In the genomic region with DNA sequence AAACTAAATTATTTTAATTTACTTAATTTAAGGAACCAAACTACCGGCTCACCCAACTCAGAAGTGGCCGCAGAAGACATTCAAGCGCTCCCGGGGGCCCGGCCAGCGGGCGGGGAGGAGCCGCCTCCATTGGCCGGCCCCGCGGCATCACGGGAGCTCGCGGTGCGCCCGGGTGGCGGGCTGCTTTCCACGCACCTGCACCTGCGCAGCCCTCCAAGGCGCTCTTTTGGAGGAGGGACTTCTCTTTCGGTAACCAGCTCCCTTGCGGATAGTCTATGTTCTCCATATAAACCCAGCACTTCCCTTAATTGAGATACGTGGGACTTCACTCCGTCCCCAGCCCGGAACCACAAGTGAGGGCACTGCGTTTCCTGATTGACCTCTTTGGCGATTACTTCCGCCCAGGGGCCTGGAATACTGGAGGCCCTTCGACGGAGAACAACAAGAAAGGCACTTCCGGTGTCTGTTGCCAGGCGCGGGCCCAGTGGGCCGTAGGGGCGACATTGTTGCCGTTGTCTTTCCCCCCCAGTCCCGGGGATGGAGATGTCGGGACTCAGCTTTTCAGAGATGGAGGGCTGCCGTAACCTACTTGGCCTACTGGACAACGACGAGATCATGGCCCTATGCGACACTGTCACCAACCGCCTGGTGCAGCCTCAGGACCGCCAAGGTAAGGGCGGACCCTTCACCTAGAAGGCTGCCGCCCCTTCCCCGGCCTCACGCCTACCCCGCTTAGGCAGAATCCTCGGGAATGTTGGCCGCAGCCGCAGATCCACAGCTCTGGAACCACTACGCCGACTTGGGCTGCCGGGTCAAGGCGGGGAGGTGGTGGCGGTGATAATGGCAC, we compare ENCODE assay signal across 1 cellular context.
TF ChIP-seq lines count a peak whose summit lies in the region.

A gene (plus strand): TSS at position 444 of the 847 bp plus-strand sequence. CDS start 94 bp downstream, at position 538.

TF ChIP-seq in K562, 482 proteins besides CTCF, POLR2A, EP300 and RAD21 (continued from another document and continues in another):
- TF ChIP-seq MTA2 (IDR thresholded peaks at IDR 0.05; ENCODE audit: low read depth) (peak; percentile 36; the same call in 1 of the 2 replicates), HDGF (IDR thresholded peaks at IDR 0.05) (no peak), TAF9B (IDR thresholded peaks at IDR 0.05; ENCODE audit: partially characterized antibody) (peak; percentile 77), SP2 (IDR thresholded peaks at IDR 0.05; ENCODE audit: extremely low read depth, low read depth, low read length, poor library complexity, severe bottlenecking) (no peak), ZNF507 (tag; conservative IDR thresholded peaks at IDR 0.05) (no peak), CBX5 (IDR thresholded peaks at IDR 0.05; ENCODE audit: borderline replicate concordance, low read depth) (no peak), NUFIP1 (IDR thresholded peaks at IDR 0.05; ENCODE audit: partially characterized antibody) (no peak), MAFK (IDR thresholded peaks at IDR 0.05; ENCODE audit: low read length) (no peak), TRIM28 (IDR thresholded peaks at IDR 0.05) (peak; percentile 69; the same call in 1 of the 2 replicates), EP400 (IDR thresholded peaks at IDR 0.05) (peak; percentile 93), MTA3 (IDR thresholded peaks at IDR 0.05; ENCODE audit: borderline replicate concordance) (peak; percentile 49; the same call in 1 of the 2 replicates), PML (IDR thresholded peaks at IDR 0.05; ENCODE audit: low read length) (peak; percentile 47), MAZ (CRISPR knock-in tag; conservative IDR thresholded peaks at IDR 0.05 in 1 of 2, IDR thresholded peaks at IDR 0.05 in 1 of 2) (peak in 1 of 2 experiments; percentile 41; a peak in 2 of 4 replicates), ZNF584 (CRISPR knock-in tag; IDR thresholded peaks at IDR 0.05; ENCODE audit: low read depth) (no peak), ZNF239 (CRISPR knock-in tag; IDR thresholded peaks at IDR 0.05) (no peak), ASH1L (IDR thresholded peaks at IDR 0.05; ENCODE audit: borderline replicate concordance, low read depth, partially characterized antibody) (no peak), CREM (IDR thresholded peaks at IDR 0.05; ENCODE audit: low read depth) (peak; percentile 59), RFX1 (IDR thresholded peaks at IDR 0.05) (peak; percentile 47), TEAD1 (CRISPR knock-in tag; IDR thresholded peaks at IDR 0.05) (0 out of 4 replicates have a peak, but pooled peaks of 1 of the 2 experiments have one; percentile 3), SMARCA5 (IDR thresholded peaks at IDR 0.05) (no peak), TBP (optimal IDR thresholded peaks at IDR 0.05; ENCODE audit: low read depth, low read length) (peak; percentile 86), ZNF263 (CRISPR knock-in tag; IDR thresholded peaks at IDR 0.05; ENCODE audit: borderline replicate concordance) (no peak; the same call in 1 of the 2 replicates), PRPF4 (IDR thresholded peaks at IDR 0.05; ENCODE audit: insufficient read depth, low read depth, low read length, poor library complexity, severe bottlenecking) (no peak), ARID1B (IDR thresholded peaks at IDR 0.05) (0 out of 2 replicates have a peak, but pooled peaks have one; percentile 15), FOXK2 (conservative IDR thresholded peaks at IDR 0.05 in 1 of 2, IDR thresholded peaks at IDR 0.05 in 1 of 2; ENCODE audit: low read depth in 2 of 2) (peak; percentile 96 to 97), RBM39 (optimal IDR thresholded peaks at IDR 0.05; ENCODE audit: low read depth, low read length) (no peak), ZNF551 (CRISPR knock-in tag; IDR thresholded peaks at IDR 0.05) (no peak), ZNF134 (CRISPR knock-in tag; conservative IDR thresholded peaks at IDR 0.05) (no peak), PHF8 (IDR thresholded peaks at IDR 0.05; ENCODE audit: borderline replicate concordance, low read length) (peak; percentile 71), HNRNPUL1 (IDR thresholded peaks at IDR 0.05; ENCODE audit: low read length) (no peak), GATAD2B (IDR thresholded peaks at IDR 0.05; ENCODE audit: borderline replicate concordance) (peak; percentile 65; the same call in 1 of the 2 replicates), NRF1 (conservative IDR thresholded peaks at IDR 0.05 in 1 of 2, IDR thresholded peaks at IDR 0.05 in 1 of 2) (peak; percentile 87 to 88), ATF1 (CRISPR knock-in tag; IDR thresholded peaks at IDR 0.05) (no peak), ATF1 (tag; IDR thresholded peaks at IDR 0.05) (peak; percentile 76), ZBTB7A (IDR thresholded peaks at IDR 0.05; ENCODE audit: borderline replicate concordance, control insufficient read depth, low read depth, low read length) (0 out of 2 replicates have a peak, but pooled peaks have one; percentile 22), SIN3B (IDR thresholded peaks at IDR 0.05; ENCODE audit: low read depth) (peak; percentile 76), SRF (CRISPR knock-in tag; IDR thresholded peaks at IDR 0.05) (peak in 1 of 2 experiments; percentile 34; a peak in 1 of 4 replicates), SMAD4 (CRISPR knock-in tag; conservative IDR thresholded peaks at IDR 0.05) (peak; percentile 50; the same call in 1 of the 2 replicates), MAFF (IDR thresholded peaks at IDR 0.05; ENCODE audit: low read length) (no peak), POLR2G (IDR thresholded peaks at IDR 0.05; ENCODE audit: low read depth, low read length) (peak; percentile 94), POLR2H (tag; IDR thresholded peaks at IDR 0.05; ENCODE audit: low read depth) (peak; percentile 81; the same call in 1 of the 2 replicates), POLR2AphosphoS5 (IDR thresholded peaks at IDR 0.05; ENCODE audit: control insufficient read depth, insufficient read depth, low read depth, low read length) (peak; percentile 22; the same call in 1 of the 2 replicates), CBX1 (IDR thresholded peaks at IDR 0.05; ENCODE audit: low read depth) (no peak), KDM4B (IDR thresholded peaks at IDR 0.05; ENCODE audit: borderline replicate concordance in 2 of 2, low read depth in 1 of 2) (peak in 1 of 2 experiments; percentile 79; a peak in 1 of 4 replicates), HNRNPLL (IDR thresholded peaks at IDR 0.05; ENCODE audit: low read depth, low read length, poor library complexity, severe bottlenecking) (no peak), ZNF197 (CRISPR knock-in tag; IDR thresholded peaks at IDR 0.05; ENCODE audit: low read depth) (no peak), MYC (IDR thresholded peaks at IDR 0.05; ENCODE audit: low read depth, low read length) (peak; percentile 28), MYC (CRISPR knock-in tag; IDR thresholded peaks at IDR 0.05; ENCODE audit: borderline replicate concordance, low read depth) (no peak)
- TF ChIP-seq, protein P1, sequence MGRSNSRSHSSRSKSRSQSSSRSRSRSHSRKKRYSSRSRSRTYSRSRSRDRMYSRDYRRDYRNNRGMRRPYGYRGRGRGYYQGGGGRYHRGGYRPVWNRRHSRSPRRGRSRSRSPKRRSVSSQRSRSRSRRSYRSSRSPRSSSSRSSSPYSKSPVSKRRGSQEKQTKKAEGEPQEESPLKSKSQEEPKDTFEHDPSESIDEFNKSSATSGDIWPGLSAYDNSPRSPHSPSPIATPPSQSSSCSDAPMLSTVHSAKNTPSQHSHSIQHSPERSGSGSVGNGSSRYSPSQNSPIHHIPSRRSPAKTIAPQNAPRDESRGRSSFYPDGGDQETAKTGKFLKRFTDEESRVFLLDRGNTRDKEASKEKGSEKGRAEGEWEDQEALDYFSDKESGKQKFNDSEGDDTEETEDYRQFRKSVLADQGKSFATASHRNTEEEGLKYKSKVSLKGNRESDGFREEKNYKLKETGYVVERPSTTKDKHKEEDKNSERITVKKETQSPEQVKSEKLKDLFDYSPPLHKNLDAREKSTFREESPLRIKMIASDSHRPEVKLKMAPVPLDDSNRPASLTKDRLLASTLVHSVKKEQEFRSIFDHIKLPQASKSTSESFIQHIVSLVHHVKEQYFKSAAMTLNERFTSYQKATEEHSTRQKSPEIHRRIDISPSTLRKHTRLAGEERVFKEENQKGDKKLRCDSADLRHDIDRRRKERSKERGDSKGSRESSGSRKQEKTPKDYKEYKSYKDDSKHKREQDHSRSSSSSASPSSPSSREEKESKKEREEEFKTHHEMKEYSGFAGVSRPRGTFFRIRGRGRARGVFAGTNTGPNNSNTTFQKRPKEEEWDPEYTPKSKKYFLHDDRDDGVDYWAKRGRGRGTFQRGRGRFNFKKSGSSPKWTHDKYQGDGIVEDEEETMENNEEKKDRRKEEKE (IDR thresholded peaks at IDR 0.05; ENCODE audit: borderline replicate concordance in 1 of 2, control insufficient read depth in 1 of 2, low read depth in 2 of 2, low read length in 1 of 2), result peak in 1 of 2 experiments; percentile 47; a peak in 1 of 4 replicates
- TF ChIP-seq, protein P2, sequence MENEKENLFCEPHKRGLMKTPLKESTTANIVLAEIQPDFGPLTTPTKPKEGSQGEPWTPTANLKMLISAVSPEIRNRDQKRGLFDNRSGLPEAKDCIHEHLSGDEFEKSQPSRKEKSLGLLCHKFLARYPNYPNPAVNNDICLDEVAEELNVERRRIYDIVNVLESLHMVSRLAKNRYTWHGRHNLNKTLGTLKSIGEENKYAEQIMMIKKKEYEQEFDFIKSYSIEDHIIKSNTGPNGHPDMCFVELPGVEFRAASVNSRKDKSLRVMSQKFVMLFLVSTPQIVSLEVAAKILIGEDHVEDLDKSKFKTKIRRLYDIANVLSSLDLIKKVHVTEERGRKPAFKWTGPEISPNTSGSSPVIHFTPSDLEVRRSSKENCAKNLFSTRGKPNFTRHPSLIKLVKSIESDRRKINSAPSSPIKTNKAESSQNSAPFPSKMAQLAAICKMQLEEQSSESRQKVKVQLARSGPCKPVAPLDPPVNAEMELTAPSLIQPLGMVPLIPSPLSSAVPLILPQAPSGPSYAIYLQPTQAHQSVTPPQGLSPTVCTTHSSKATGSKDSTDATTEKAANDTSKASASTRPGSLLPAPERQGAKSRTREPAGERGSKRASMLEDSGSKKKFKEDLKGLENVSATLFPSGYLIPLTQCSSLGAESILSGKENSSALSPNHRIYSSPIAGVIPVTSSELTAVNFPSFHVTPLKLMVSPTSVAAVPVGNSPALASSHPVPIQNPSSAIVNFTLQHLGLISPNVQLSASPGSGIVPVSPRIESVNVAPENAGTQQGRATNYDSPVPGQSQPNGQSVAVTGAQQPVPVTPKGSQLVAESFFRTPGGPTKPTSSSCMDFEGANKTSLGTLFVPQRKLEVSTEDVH (IDR thresholded peaks at IDR 0.05; ENCODE audit: low read depth, partially characterized antibody), result peak; percentile 83
- TF ChIP-seq, protein P3, sequence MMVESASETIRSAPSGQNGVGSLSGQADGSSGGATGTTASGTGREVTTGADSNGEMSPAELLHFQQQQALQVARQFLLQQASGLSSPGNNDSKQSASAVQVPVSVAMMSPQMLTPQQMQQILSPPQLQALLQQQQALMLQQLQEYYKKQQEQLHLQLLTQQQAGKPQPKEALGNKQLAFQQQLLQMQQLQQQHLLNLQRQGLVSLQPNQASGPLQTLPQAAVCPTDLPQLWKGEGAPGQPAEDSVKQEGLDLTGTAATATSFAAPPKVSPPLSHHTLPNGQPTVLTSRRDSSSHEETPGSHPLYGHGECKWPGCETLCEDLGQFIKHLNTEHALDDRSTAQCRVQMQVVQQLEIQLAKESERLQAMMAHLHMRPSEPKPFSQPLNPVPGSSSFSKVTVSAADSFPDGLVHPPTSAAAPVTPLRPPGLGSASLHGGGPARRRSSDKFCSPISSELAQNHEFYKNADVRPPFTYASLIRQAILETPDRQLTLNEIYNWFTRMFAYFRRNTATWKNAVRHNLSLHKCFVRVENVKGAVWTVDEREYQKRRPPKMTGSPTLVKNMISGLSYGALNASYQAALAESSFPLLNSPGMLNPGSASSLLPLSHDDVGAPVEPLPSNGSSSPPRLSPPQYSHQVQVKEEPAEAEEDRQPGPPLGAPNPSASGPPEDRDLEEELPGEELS (CRISPR knock-in tag; IDR thresholded peaks at IDR 0.05; ENCODE audit: borderline replicate concordance), result peak; percentile 85; the same call in 1 of the 2 replicates
- TF ChIP-seq, protein P4, sequence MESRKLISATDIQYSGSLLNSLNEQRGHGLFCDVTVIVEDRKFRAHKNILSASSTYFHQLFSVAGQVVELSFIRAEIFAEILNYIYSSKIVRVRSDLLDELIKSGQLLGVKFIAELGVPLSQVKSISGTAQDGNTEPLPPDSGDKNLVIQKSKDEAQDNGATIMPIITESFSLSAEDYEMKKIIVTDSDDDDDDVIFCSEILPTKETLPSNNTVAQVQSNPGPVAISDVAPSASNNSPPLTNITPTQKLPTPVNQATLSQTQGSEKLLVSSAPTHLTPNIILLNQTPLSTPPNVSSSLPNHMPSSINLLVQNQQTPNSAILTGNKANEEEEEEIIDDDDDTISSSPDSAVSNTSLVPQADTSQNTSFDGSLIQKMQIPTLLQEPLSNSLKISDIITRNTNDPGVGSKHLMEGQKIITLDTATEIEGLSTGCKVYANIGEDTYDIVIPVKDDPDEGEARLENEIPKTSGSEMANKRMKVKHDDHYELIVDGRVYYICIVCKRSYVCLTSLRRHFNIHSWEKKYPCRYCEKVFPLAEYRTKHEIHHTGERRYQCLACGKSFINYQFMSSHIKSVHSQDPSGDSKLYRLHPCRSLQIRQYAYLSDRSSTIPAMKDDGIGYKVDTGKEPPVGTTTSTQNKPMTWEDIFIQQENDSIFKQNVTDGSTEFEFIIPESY (CRISPR knock-in tag; IDR thresholded peaks at IDR 0.05), result 0 out of 2 replicates have a peak, but pooled peaks have one; percentile 14
- TF ChIP-seq, protein P5, sequence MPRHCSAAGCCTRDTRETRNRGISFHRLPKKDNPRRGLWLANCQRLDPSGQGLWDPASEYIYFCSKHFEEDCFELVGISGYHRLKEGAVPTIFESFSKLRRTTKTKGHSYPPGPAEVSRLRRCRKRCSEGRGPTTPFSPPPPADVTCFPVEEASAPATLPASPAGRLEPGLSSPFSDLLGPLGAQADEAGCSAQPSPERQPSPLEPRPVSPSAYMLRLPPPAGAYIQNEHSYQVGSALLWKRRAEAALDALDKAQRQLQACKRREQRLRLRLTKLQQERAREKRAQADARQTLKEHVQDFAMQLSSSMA (CRISPR knock-in tag; IDR thresholded peaks at IDR 0.05), result peak; percentile 81; the same call in 1 of the 2 replicates
- TF ChIP-seq, protein P6, sequence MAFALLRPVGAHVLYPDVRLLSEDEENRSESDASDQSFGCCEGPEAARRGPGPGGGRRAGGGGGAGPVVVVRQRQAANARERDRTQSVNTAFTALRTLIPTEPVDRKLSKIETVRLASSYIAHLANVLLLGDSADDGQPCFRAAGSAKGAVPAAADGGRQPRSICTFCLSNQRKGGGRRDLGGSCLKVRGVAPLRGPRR (CRISPR knock-in tag; IDR thresholded peaks at IDR 0.05), result no peak
- TF ChIP-seq, protein P7, sequence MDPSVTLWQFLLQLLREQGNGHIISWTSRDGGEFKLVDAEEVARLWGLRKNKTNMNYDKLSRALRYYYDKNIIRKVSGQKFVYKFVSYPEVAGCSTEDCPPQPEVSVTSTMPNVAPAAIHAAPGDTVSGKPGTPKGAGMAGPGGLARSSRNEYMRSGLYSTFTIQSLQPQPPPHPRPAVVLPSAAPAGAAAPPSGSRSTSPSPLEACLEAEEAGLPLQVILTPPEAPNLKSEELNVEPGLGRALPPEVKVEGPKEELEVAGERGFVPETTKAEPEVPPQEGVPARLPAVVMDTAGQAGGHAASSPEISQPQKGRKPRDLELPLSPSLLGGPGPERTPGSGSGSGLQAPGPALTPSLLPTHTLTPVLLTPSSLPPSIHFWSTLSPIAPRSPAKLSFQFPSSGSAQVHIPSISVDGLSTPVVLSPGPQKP (CRISPR knock-in tag; IDR thresholded peaks at IDR 0.05), result no peak
